Comparison of ENCODE assay signal across 1 cellular context in the genomic region with DNA sequence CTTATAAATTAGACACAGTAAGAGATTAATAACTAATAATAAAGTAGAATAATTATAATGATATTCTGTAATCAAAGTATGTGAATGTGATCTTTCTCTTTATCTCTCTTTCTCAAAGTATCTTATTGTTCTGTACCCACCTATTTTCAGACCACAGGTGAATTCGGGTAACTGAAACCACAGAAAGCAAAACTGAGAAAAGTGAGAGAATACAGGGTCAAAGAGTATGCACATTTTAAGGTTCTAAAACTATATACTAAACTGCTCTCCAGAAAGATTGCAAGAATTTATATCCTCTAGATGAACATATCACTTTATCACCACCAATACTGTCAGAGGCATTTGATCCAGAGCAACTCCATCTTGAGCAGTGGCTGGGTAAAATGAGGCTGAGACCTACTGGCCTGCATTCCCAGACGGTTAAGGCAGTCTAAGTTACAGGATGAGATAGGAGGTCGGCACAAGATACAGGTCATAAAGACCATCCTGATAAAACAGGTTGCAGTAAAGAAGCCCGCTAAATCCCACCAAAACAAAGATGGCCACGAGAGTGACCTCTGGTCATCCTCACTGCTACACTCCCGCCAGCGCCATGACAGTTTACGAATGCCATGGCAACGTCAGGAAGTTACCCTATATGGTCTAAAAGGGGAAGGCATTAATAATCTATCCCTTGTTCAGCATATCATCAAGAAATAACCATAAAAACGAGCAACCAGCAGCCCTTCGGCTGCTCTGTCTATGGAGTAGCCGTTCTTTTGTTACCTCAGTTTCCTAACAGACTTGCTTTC.
TF ChIP-seq lines count a peak whose summit lies in the region.

No MANE protein-coding gene starts in this region.

TF ChIP-seq in K562, 482 proteins besides CTCF, POLR2A, EP300 and RAD21:
- TF ChIP-seq RBFOX2 (IDR thresholded peaks at IDR 0.05; ENCODE audit: low read depth, low read length) (no peak), SAP30 (IDR thresholded peaks at IDR 0.05; ENCODE audit: borderline replicate concordance, insufficient read depth, low read depth, low read length, poor library complexity, severe bottlenecking) (no peak), TGIF2 (CRISPR knock-in tag; IDR thresholded peaks at IDR 0.05) (no peak), SAFB (IDR thresholded peaks at IDR 0.05; ENCODE audit: borderline replicate concordance, low read depth, low read length) (no peak), SRF (CRISPR knock-in tag; IDR thresholded peaks at IDR 0.05) (peak in 1 of 2 experiments; percentile 92; a peak in 2 of 4 replicates), STAT5B (CRISPR knock-in tag; IDR thresholded peaks at IDR 0.05) (no peak), ESRRA (IDR thresholded peaks at IDR 0.05; ENCODE audit: borderline replicate concordance, low read depth) (peak; percentile 44; the same call in 1 of the 2 replicates), NR2C2 (CRISPR knock-in tag; IDR thresholded peaks at IDR 0.05) (no peak), NR2C2 (tag; IDR thresholded peaks at IDR 0.05) (0 out of 2 replicates have a peak, but pooled peaks have one; percentile 27), YY1 (IDR thresholded peaks at IDR 0.05; ENCODE audit: borderline replicate concordance in 1 of 3, control insufficient read depth in 1 of 3, extremely low read depth in 1 of 3, insufficient read depth in 3 of 3, insufficient read length in 1 of 3, insufficient replicate concordance in 2 of 3, low read depth in 1 of 3, low read length in 2 of 3) (peak in 1 of 3 experiments; percentile 67), RFX1 (IDR thresholded peaks at IDR 0.05) (peak; percentile 74), CREM (IDR thresholded peaks at IDR 0.05; ENCODE audit: low read depth) (no peak), ZNF324 (CRISPR knock-in tag; IDR thresholded peaks at IDR 0.05) (no peak), FOXP1 (CRISPR knock-in tag; IDR thresholded peaks at IDR 0.05) (no peak)
- TF ChIP-seq, protein P1, sequence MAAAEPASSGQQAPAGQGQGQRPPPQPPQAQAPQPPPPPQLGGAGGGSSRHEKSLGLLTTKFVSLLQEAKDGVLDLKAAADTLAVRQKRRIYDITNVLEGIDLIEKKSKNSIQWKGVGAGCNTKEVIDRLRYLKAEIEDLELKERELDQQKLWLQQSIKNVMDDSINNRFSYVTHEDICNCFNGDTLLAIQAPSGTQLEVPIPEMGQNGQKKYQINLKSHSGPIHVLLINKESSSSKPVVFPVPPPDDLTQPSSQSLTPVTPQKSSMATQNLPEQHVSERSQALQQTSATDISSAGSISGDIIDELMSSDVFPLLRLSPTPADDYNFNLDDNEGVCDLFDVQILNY (CRISPR knock-in tag; IDR thresholded peaks at IDR 0.05): no peak
TF ChIP-seq in K562: peak in this region for 5.
